Comparison of ENCODE assay signal across 1 cellular context in genomic region chr4:24742335-24742734, GRCh38.
TF ChIP-seq lines count a peak whose summit lies in the region.

No MANE protein-coding gene starts in this region.

TF ChIP-seq in IMR-90, 13 proteins besides CTCF, POLR2A, EP300 and RAD21:
- TF ChIP-seq CEBPB (IDR thresholded peaks at IDR 0.05; ENCODE audit: low read depth, low read length) (no peak), ELK1 (IDR thresholded peaks at IDR 0.05; ENCODE audit: borderline replicate concordance, low read depth, low read length) (no peak)
